ENCODE assay signal across 9 cellular contexts in genomic region chr16:80938035-80938927, GRCh38.
DNase-seq lines count a peak whose midpoint lies in the region; FAIRE-seq and TF ChIP-seq lines count a peak whose summit lies in the region.
"Had no signal": no experiment of that assay in that cellular context is flagged by ENCODE, and none has a peak within 500 bp of the region (broad histone marks: within the 10 kb centered on the region; RNA-seq: fewer than 3 reads in every experiment).

No MANE protein-coding gene starts in this region.

- no peak for TF ChIP-seq CTCF in bronchial epithelial cell (IDR thresholded peaks at IDR 0.05; ENCODE audit: insufficient read depth, low read length, severe bottlenecking)
- TF ChIP-seq CTCF in kidney epithelial cell (IDR thresholded peaks at IDR 0.05; ENCODE audit: insufficient read depth, low read length, poor library complexity, severe bottlenecking) = no peak
- no peak for TF ChIP-seq CTCF in type B pancreatic cell (conservative IDR thresholded peaks at IDR 0.05)
- no peak for TF ChIP-seq CTCF in D721Med (IDR thresholded peaks at IDR 0.05; ENCODE audit: insufficient read depth, missing control alignments)

- no peaks in the 10 kb centered on the region for H3K9me3 Mint-ChIP-seq in type B pancreatic cell

- H3K4me3 Mint-ChIP-seq in type B pancreatic cell = no peak overlapping the region

- H3K4me3 ChIP-seq in bronchial epithelial cell (ENCODE audit: low read depth, low read length) = no peak overlapping the region
- no peak overlapping the region for H3K4me3 ChIP-seq in kidney epithelial cell (ENCODE audit: low read depth, low read length)

- FAIRE-seq in bronchial epithelial cell (lab: Jason Lieb, UNC) = no peak
- FAIRE-seq in D721Med (lab: Jason Lieb, UNC) = no peak
- FAIRE-seq: A204.1 had no signal

- peak overlapping the region; percentile 50 for H3K27ac Mint-ChIP-seq in type B pancreatic cell

- peaks cover 16% of the 10 kb centered on the region for H3K4me1 Mint-ChIP-seq in type B pancreatic cell (ENCODE audit: unreplicated experiment)

- no peaks in the 10 kb centered on the region for H3K27me3 ChIP-seq in bronchial epithelial cell (ENCODE audit: control insufficient read depth, insufficient read depth, low read length)
- H3K27me3 ChIP-seq in kidney epithelial cell (ENCODE audit: control insufficient read depth, insufficient read depth, low read length) = no peaks in the 10 kb centered on the region

- no peaks in the 10 kb centered on the region for H3K36me3 Mint-ChIP-seq in type B pancreatic cell

- peaks cover 25% of the 10 kb centered on the region for H3K27me3 Mint-ChIP-seq in type B pancreatic cell

- DNase-seq in NCI-H146 (lab: John Stamatoyannopoulos, UW) (peak; percentile 21), NCI-H146 treated with DMSO at 0.1 percent for 48 hours (lab: John Stamatoyannopoulos, UW; ENCODE audit: unreplicated experiment) (no peak), bronchial epithelial cell (ENCODE audit: low read depth) (peak; percentile 77), kidney epithelial cell (ENCODE audit: low read depth) (peak; percentile 28), type B pancreatic cell (ENCODE audit: extremely low spot score, unreplicated experiment) (no peak), COLO829 (ENCODE audit: low spot score) (no peak), D721Med (ENCODE audit: insufficient read length, low spot score) (no peak)
- DNase-seq in activated CD8-positive, alpha-beta memory T cell treated with anti-CD3 and anti-CD28 coated beads, Interleukin-2, amount 50 U/mL, for 48 hours = no peak

- no peaks in the 10 kb centered on the region for H3K36me3 ChIP-seq in bronchial epithelial cell (ENCODE audit: control insufficient read depth, insufficient read depth, low read length)
- H3K36me3 ChIP-seq in kidney epithelial cell (ENCODE audit: control insufficient read depth, insufficient read depth, low read length) = no peaks in the 10 kb centered on the region

Comparison
In these comparisons a context has a peak if more than half of its experiments do, and no peak if none do; other contexts are left out.
1. DNase-seq: peak in NCI-H146 (single experiment), bronchial epithelial cell (single experiment) and kidney epithelial cell (single experiment); none in NCI-H146 treated with DMSO at 0.1 percent for 48 hours (single experiment), type B pancreatic cell (single experiment), COLO829 (single experiment), activated CD8-positive, alpha-beta memory T cell treated with anti-CD3 and anti-CD28 coated beads, Interleukin-2, amount 50 U/mL, for 48 hours (single experiment) and D721Med (single experiment).